In genomic region chr5:109928046-109928445, GRCh38 we compare ENCODE assay signal across 28 cellular contexts.
"Had no signal": no experiment of that assay in that cellular context is flagged by ENCODE, and none has a peak within 500 bp of the region (broad histone marks: within the 10 kb centered on the region; RNA-seq: fewer than 3 reads in every experiment).

No MANE protein-coding gene starts in this region.

- H3K9me3 ChIP-seq: colonic mucosa, esophagus muscularis mucosa, esophagus squamous epithelium, gastrocnemius medialis, gastroesophageal sphincter, heart left ventricle, heart right ventricle had no signal

- ATAC-seq: effector memory CD8-positive, alpha-beta T cell; esophagus mucosa; foreskin keratinocyte; gastrocnemius medialis; gastroesophageal sphincter; heart left ventricle; heart right ventricle had no signal

- H3K27ac ChIP-seq: colonic mucosa, coronary artery, dorsolateral prefrontal cortex, epithelial cell of prostate, esophagus muscularis mucosa, esophagus squamous epithelium, foreskin keratinocyte, gastrocnemius medialis, gastroesophageal sphincter, heart left ventricle, heart right ventricle had no signal

- H3K36me3 ChIP-seq: colonic mucosa, esophagus muscularis mucosa, esophagus squamous epithelium, gastrocnemius medialis, gastroesophageal sphincter, heart left ventricle, heart right ventricle had no signal

- DNase-seq: colonic mucosa; cortex of kidney; dermis blood vessel endothelial cell; dorsolateral prefrontal cortex; effector CD4-positive, alpha-beta T cell; effector CD8-positive, alpha-beta T cell; effector memory CD4-positive, alpha-beta T cell; effector memory CD8-positive, alpha-beta T cell; endodermal cell; erythroblast; esophagus squamous epithelium; foreskin fibroblast; foreskin keratinocyte; foreskin melanocyte; gastrocnemius medialis; head of caudate nucleus; heart left ventricle; heart right ventricle had no signal

- H3K4me3 Mint-ChIP-seq: dendritic cell treated with granulocyte-macrophage colony-stimulating factor and Interleukin-4, amounts not matched to agents 40 ng/mL and 50 ng/mL, for 4 days; effector memory CD8-positive, alpha-beta T cell; endodermal cell had no signal

- H3K27me3 Mint-ChIP-seq: dendritic cell treated with granulocyte-macrophage colony-stimulating factor and Interleukin-4, amounts not matched to agents 40 ng/mL and 50 ng/mL, for 4 days had no signal

- FAIRE-seq: colon, endometrium, endothelial cell of umbilical vein, frontal cortex had no signal

- H3K9me3 Mint-ChIP-seq: dendritic cell treated with granulocyte-macrophage colony-stimulating factor and Interleukin-4, amounts not matched to agents 40 ng/mL and 50 ng/mL, for 4 days; effector memory CD8-positive, alpha-beta T cell; endodermal cell had no signal

- H3K27me3 ChIP-seq: colonic mucosa, dorsolateral prefrontal cortex, esophagus muscularis mucosa, esophagus squamous epithelium, gastrocnemius medialis, gastroesophageal sphincter had no signal

- H3K4me3 ChIP-seq: colonic mucosa, coronary artery, dorsolateral prefrontal cortex, esophagus muscularis mucosa, esophagus squamous epithelium, gastrocnemius medialis, gastroesophageal sphincter, heart left ventricle, heart right ventricle had no signal

- H3K27ac Mint-ChIP-seq: dendritic cell treated with granulocyte-macrophage colony-stimulating factor and Interleukin-4, amounts not matched to agents 40 ng/mL and 50 ng/mL, for 4 days; effector memory CD8-positive, alpha-beta T cell; endodermal cell had no signal

- H3K4me1 ChIP-seq: colonic mucosa, esophagus squamous epithelium, foreskin keratinocyte, gastrocnemius medialis, heart left ventricle, heart right ventricle had no signal
